ENCODE assay signal across 17 cellular contexts in genomic region chr9:127856094-127856740, GRCh38. TPM values are rescaled to one million over a fixed set of nuclear protein-coding genes. Genes with fewer than 3 reads are reported as not detected.
A peak's percentile ranks its signal among the peaks of the same experiment; 100 is the strongest.
DNase-seq lines count a peak whose midpoint lies in the region; ATAC-seq and TF ChIP-seq lines count a peak whose summit lies in the region.
"Had no signal": no experiment of that assay in that cellular context is flagged by ENCODE, and none has a peak within 500 bp of the region (broad histone marks: within the 10 kb centered on the region; RNA-seq: fewer than 3 reads in every experiment).

No MANE protein-coding gene starts in this region.

- WGBS in adrenal gland, 4 donors, result 66 to 74% (median 68%) methylated on average over 10 to 11 of the region's 11 CpGs
- no CpG with 5 or more reads among the region's 11 CpGs for WGBS in mesendoderm (ENCODE audit: extremely low coverage, insufficient coverage, low lambda C conversion rate)

- no peak overlapping the region for H3K18ac ChIP-seq in mesendoderm (ENCODE audit: low read length)

- H3K4me1 Mint-ChIP-seq in T-helper 2 cell treated with Interferon-gamma antibody and Interleukin-4, amounts not matched to agents 5 μg/mL and 100 μg/mL, for 36 hours (ENCODE audit: low read depth), result peaks cover 19% of the 10 kb centered on the region
- peaks cover 39 to 71% of the 10 kb centered on the region in 2 donors for H3K4me1 Mint-ChIP-seq in stimulated activated naive B cell treated with anti-CD40 and anti-IgM and Interleukin-4, amounts not matched to agents 10 μg/mL and 1 μg/mL and 100 μg/mL, for 72 hours
- H3K4me1 Mint-ChIP-seq: brain had no signal

- H3K4me3 Mint-ChIP-seq in T-helper 2 cell treated with Interferon-gamma antibody and Interleukin-4, amounts not matched to agents 5 μg/mL and 100 μg/mL, for 36 hours, result no peak overlapping the region
- H3K4me3 Mint-ChIP-seq in stimulated activated naive B cell treated with anti-CD40 and anti-IgM and Interleukin-4, amounts not matched to agents 10 μg/mL and 1 μg/mL and 100 μg/mL, for 72 hours, result no peak overlapping the region
- H3K4me3 Mint-ChIP-seq: brain had no signal

- no peak overlapping the region for H4K5ac ChIP-seq in mesendoderm (ENCODE audit: low read length)

- no peak for ATAC-seq in stimulated activated naive B cell treated with anti-CD40 and anti-IgM and Interleukin-4, amounts not matched to agents 10 μg/mL and 1 μg/mL and 100 μg/mL, for 72 hours (replicated peaks)
- ATAC-seq in HG03135 (IDR thresholded peaks at IDR 0.05; ENCODE audit: unreplicated experiment), result no peak
- ATAC-seq in GM21717 (IDR thresholded peaks at IDR 0.05; ENCODE audit: unreplicated experiment), result no peak

- no peak for DNase-seq in T-helper 2 cell treated with Interferon-gamma antibody and Interleukin-4, amounts not matched to agents 5 μg/mL and 100 μg/mL, for 36 hours (ENCODE audit: low spot score)
- DNase-seq in T-helper 2 cell (no peak), adrenal gland (no peak), mesendoderm (peak; percentile 51), vagina (ENCODE audit: extremely low spot score in 2 of 2) (no peak)
- no peak for DNase-seq in stimulated activated naive B cell treated with anti-CD40 and anti-IgM and Interleukin-4, amounts not matched to agents 10 μg/mL and 1 μg/mL and 100 μg/mL, for 72 hours
- DNase-seq: 8988T; activated CD8-positive, alpha-beta memory T cell treated with anti-CD3 and anti-CD28 coated beads for 24 hours; COR-L47; NCI-H1092 treated with DMSO at 0.1 percent for 48 hours; NCI-H2171 treated with DMSO at 0.1 percent for 48 hours; sigmoid colon; stimulated activated CD4-positive, alpha-beta T cell treated with anti-CD3 and anti-CD28 coated beads, Interleukin-4, amount 100 ng/mL, for 4 hours; T-helper 9 cell had no signal

- H3K9me3 ChIP-seq in adrenal gland (replicated peaks in 1 of 3) (no peaks in the 10 kb centered on the region), vagina (no peaks in the 10 kb centered on the region)
- H3K9me3 ChIP-seq: sigmoid colon had no signal

- H2BK120ac ChIP-seq in mesendoderm (ENCODE audit: low read depth, low read length), result no peak overlapping the region

- H3K4me3 ChIP-seq in adrenal gland (no peak overlapping the region), mesendoderm (ENCODE audit: low read length) (no peak overlapping the region), vagina (no peak overlapping the region)
- H3K4me3 ChIP-seq: sigmoid colon had no signal

- H3K4ac ChIP-seq in mesendoderm (ENCODE audit: low read depth, low read length), result no peak overlapping the region

- H2AK5ac ChIP-seq in mesendoderm (ENCODE audit: low read length), result peak overlapping the region; percentile 11

- H3K4me1 ChIP-seq in adrenal gland (replicated peaks in 1 of 2) (peaks cover 0 to 27% of the 10 kb centered on the region in 2 donors), mesendoderm (ENCODE audit: control insufficient read depth, low read depth, low read length) (peaks cover 3% of the 10 kb centered on the region), vagina (peaks cover 54% of the 10 kb centered on the region)

- H3K27ac ChIP-seq in adrenal gland, result peak overlapping the region in 3 of 5 donors; percentile 25 to 84 (median 26)
- no peak overlapping the region for H3K27ac ChIP-seq in mesendoderm (ENCODE audit: low read depth, low read length)
- H3K27ac ChIP-seq in vagina, result no peak overlapping the region

- no peak overlapping the region for H2BK5ac ChIP-seq in mesendoderm (ENCODE audit: low read length)

- H3K79me1 ChIP-seq in mesendoderm (ENCODE audit: low read length), result no peaks in the 10 kb centered on the region

- no peaks in the 10 kb centered on the region for H3K27me3 ChIP-seq in adrenal gland
- H3K27me3 ChIP-seq in mesendoderm (ENCODE audit: insufficient read depth, low read length, poor library complexity), result no peaks in the 10 kb centered on the region
- H3K27me3 ChIP-seq in vagina, result no peaks in the 10 kb centered on the region
- H3K27me3 ChIP-seq: sigmoid colon had no signal

- H4K8ac ChIP-seq in mesendoderm (ENCODE audit: low read depth, low read length), result no peak overlapping the region

- no peaks in the 10 kb centered on the region for H3K27me3 Mint-ChIP-seq in T-helper 2 cell treated with Interferon-gamma antibody and Interleukin-4, amounts not matched to agents 5 μg/mL and 100 μg/mL, for 36 hours (ENCODE audit: low read depth)
- H3K27me3 Mint-ChIP-seq in stimulated activated naive B cell treated with anti-CD40 and anti-IgM and Interleukin-4, amounts not matched to agents 10 μg/mL and 1 μg/mL and 100 μg/mL, for 72 hours, result no peaks in the 10 kb centered on the region
- H3K27me3 Mint-ChIP-seq: brain had no signal

- H2BK15ac ChIP-seq in mesendoderm (replicated peaks; ENCODE audit: low read depth), result no peak overlapping the region

- no peak for TF ChIP-seq CTCF in adrenal gland (IDR thresholded peaks at IDR 0.05)
- TF ChIP-seq CTCF in vagina (IDR thresholded peaks at IDR 0.05), result no peak

- H3K56ac ChIP-seq in mesendoderm (ENCODE audit: low read length), result peak overlapping the region; percentile 35

- no peaks in the 10 kb centered on the region for H3K79me2 ChIP-seq in mesendoderm (ENCODE audit: control insufficient read depth, insufficient read depth, low read length)

- H3K36me3 ChIP-seq in adrenal gland (replicated peaks in 1 of 2), result no peaks in the 10 kb centered on the region
- H3K36me3 ChIP-seq in mesendoderm (ENCODE audit: control insufficient read depth, insufficient read depth, low read length), result no peaks in the 10 kb centered on the region
- H3K36me3 ChIP-seq in vagina, result no peaks in the 10 kb centered on the region
- H3K36me3 ChIP-seq: sigmoid colon had no signal

- intact Hi-C loops in adrenal gland (cut with DNase I) (no loop called here), vagina (cut with DNase I) (no loop called here)

- peak overlapping the region; percentile 55 for H3K27ac Mint-ChIP-seq in T-helper 2 cell treated with Interferon-gamma antibody and Interleukin-4, amounts not matched to agents 5 μg/mL and 100 μg/mL, for 36 hours
- H3K27ac Mint-ChIP-seq in stimulated activated naive B cell treated with anti-CD40 and anti-IgM and Interleukin-4, amounts not matched to agents 10 μg/mL and 1 μg/mL and 100 μg/mL, for 72 hours, result peak overlapping the region; percentile 14

- no peak overlapping the region for H3K4me2 ChIP-seq in mesendoderm (ENCODE audit: low read length)

- peaks cover 12% of the 10 kb centered on the region for H3K36me3 Mint-ChIP-seq in T-helper 2 cell treated with Interferon-gamma antibody and Interleukin-4, amounts not matched to agents 5 μg/mL and 100 μg/mL, for 36 hours (ENCODE audit: low read depth)
- H3K36me3 Mint-ChIP-seq in stimulated activated naive B cell treated with anti-CD40 and anti-IgM and Interleukin-4, amounts not matched to agents 10 μg/mL and 1 μg/mL and 100 μg/mL, for 72 hours, result peaks cover 0 to 5% of the 10 kb centered on the region in 2 donors
- H3K36me3 Mint-ChIP-seq: brain had no signal

- no peak for TF ChIP-seq POLR2A in adrenal gland (IDR thresholded peaks at IDR 0.05)
- TF ChIP-seq POLR2A in vagina (IDR thresholded peaks at IDR 0.05), result no peak

- H3K9ac ChIP-seq in mesendoderm (ENCODE audit: low read length), result no peak overlapping the region

- peaks cover 2% of the 10 kb centered on the region for H3K9me3 Mint-ChIP-seq in T-helper 2 cell treated with Interferon-gamma antibody and Interleukin-4, amounts not matched to agents 5 μg/mL and 100 μg/mL, for 36 hours
- no peaks in the 10 kb centered on the region for H3K9me3 Mint-ChIP-seq in stimulated activated naive B cell treated with anti-CD40 and anti-IgM and Interleukin-4, amounts not matched to agents 10 μg/mL and 1 μg/mL and 100 μg/mL, for 72 hours

- H3K23ac ChIP-seq in mesendoderm (ENCODE audit: low read length), result no peak overlapping the region

RNA-seq across cellular contexts. Expression of gene ENG, which starts 1.8 kb away (rescaled TPM):
- total RNA-seq in adrenal gland (100 to 1,000 TPM in 5 of 8 donors, 10 to 100 TPM in 3; 69.2 to 214 (median 123) TPM), vagina (130 TPM)
- 100 to 1,000 TPM in 1 of 3 donors, 10 to 100 TPM in 2; 43.2 to 116 (median 96.7) TPM for polyA plus RNA-seq in adrenal gland
- 5.9 TPM for polyA plus RNA-seq in mesendoderm (2013, experiment 1 of 2)
- polyA plus RNA-seq in mesendoderm (2013, experiment 2 of 2), result 5.4 TPM

RNA-seq across cellular contexts. Expression of gene AK1, which starts 21.3 kb away (rescaled TPM):
- 100 to 1,000 TPM in 3 of 8 donors, 10 to 100 TPM in 5; 51.9 to 136 (median 88.0) TPM for total RNA-seq in adrenal gland
- polyA plus RNA-seq in adrenal gland, result 100 to 1,000 TPM in 2 of 3 donors, 10 to 100 TPM in 1; 60.0 to 242 (median 175) TPM
- polyA plus RNA-seq in mesendoderm (2013, experiment 1 of 2), result 24.5 TPM
- polyA plus RNA-seq in mesendoderm (2013, experiment 2 of 2), result 21.1 TPM
- total RNA-seq in vagina, result 33.4 TPM

RNA-seq across cellular contexts. Expression of gene ST6GALNAC6, which starts 43.2 kb away (rescaled TPM):
- total RNA-seq in adrenal gland, result 100 to 1,000 TPM in 1 of 8 donors, 10 to 100 TPM in 7; 39.1 to 129 (median 68.1) TPM
- 10 to 100 TPM; 26.7 to 46.9 (median 40.0) TPM for polyA plus RNA-seq in adrenal gland
- 11.0 TPM for polyA plus RNA-seq in mesendoderm (2013, experiment 1 of 2)
- 11.5 TPM for polyA plus RNA-seq in mesendoderm (2013, experiment 2 of 2)
- 108 TPM for total RNA-seq in vagina

RNA-seq across cellular contexts. Expression of gene FPGS, which starts 53.5 kb away (rescaled TPM):
- total RNA-seq in adrenal gland (100 to 1,000 TPM in 5 of 8 donors, 10 to 100 TPM in 3; 58.7 to 359 (median 120) TPM), vagina (99.7 TPM)
- polyA plus RNA-seq in adrenal gland, result 100 to 1,000 TPM in 2 of 3 donors, 10 to 100 TPM in 1; 59.6 to 176 (median 144) TPM
- 34.2 TPM for polyA plus RNA-seq in mesendoderm (2013, experiment 1 of 2)
- polyA plus RNA-seq in mesendoderm (2013, experiment 2 of 2), result 34.4 TPM

Comparison
In these comparisons a context has a peak if more than half of its experiments do, and no peak if none do; other contexts are left out.
1. H3K27ac ChIP-seq: peak in adrenal gland (3 of 5); none in mesendoderm (single experiment) and vagina (single experiment).